ENCODE assay signal across 8 cellular contexts in the genomic region with DNA sequence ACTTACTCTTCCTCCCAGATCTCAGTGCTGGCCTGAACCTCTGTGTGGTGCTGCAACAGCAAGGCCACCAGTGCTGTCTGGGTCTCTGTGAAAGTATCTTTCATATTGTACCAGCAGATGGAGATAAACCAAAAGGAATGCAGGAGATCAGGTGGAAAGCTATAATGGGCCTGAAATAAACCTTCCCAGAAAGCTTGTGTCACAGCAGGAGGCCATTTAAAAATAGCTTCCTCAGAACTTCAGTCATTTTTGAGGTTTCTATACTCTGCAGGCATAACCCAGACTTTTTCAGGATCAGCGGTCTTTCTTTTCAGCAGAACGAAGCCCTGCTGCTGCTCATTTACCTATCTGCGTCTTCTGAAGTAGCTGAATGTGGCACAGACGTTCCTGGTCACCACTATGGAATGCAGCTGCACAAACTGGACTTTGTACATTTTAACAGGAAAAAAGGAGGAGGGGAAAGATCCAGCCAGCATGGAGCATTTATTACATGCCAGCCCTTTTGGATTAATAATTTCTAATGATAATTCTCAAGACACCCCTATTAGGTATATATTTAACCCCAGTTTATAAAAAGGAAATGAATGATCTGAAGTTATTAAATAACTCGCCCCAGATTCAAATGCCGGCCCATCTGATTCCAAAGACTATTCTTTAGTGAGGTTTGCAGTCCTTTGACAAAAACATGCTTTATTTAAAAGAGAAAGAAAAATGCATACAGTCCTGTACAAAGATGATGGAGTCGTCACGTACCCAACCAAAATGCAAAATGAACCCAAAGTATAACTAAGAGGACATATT.
A peak's percentile ranks its signal among the peaks of the same experiment; 100 is the strongest.
DNase-seq lines count a peak whose midpoint lies in the region; ATAC-seq and TF ChIP-seq lines count a peak whose summit lies in the region.

No MANE protein-coding gene starts in this region.

- TF ChIP-seq CTCF in Peyer's patch (IDR thresholded peaks at IDR 0.05), result peak; percentile 13 to 87 (median 58)
- no peak for TF ChIP-seq CTCF in coronary artery (IDR thresholded peaks at IDR 0.05)
- peak; percentile 45 for TF ChIP-seq CTCF in lower lobe of right lung (IDR thresholded peaks at IDR 0.05)
- TF ChIP-seq CTCF in uterus (IDR thresholded peaks at IDR 0.05), result peak; percentile 27 to 58 (median 48)

- H3K27me3 ChIP-seq in CD8-positive, alpha-beta memory T cell (ENCODE audit: insufficient read depth, low read length, poor library complexity, severe bottlenecking), result no peaks in the 10 kb centered on the region
- H3K27me3 ChIP-seq in Peyer's patch, result no peaks in the 10 kb centered on the region
- H3K27me3 ChIP-seq in lower lobe of right lung (ENCODE audit: low read depth), result no peaks in the 10 kb centered on the region
- no peaks in the 10 kb centered on the region for H3K27me3 ChIP-seq in uterus

- no peaks in the 10 kb centered on the region for H3K27me3 Mint-ChIP-seq in CD8-positive, alpha-beta memory T cell

- no peak overlapping the region for H3K4me3 ChIP-seq in CD8-positive, alpha-beta memory T cell (ENCODE audit: low read length)
- H3K4me3 ChIP-seq in Peyer's patch, result peak overlapping the region in 2 of 4 donors; percentile 35 to 37
- peak overlapping the region; percentile 29 for H3K4me3 ChIP-seq in coronary artery
- H3K4me3 ChIP-seq in lower lobe of right lung, result no peak overlapping the region
- H3K4me3 ChIP-seq in uterus, result no peak overlapping the region

- CTCF ChIA-PET in CD8-positive, alpha-beta memory T cell (lab: Charles Lee), result interaction anchor here (0.7 to 2.2 kb wide), 6 partner anchors 9 to 475 kb away, joined by 3 to 6 read pairs (median 4); no protein-coding TSS in a partner anchor

- H3K4me1 ChIP-seq in CD8-positive, alpha-beta memory T cell (ENCODE audit: insufficient read depth, low read length), result peaks cover 10% of the 10 kb centered on the region
- peaks cover 0 to 15% (median 0%) of the 10 kb centered on the region in 4 donors for H3K4me1 ChIP-seq in Peyer's patch
- H3K4me1 ChIP-seq in lower lobe of right lung, result no peaks in the 10 kb centered on the region
- H3K4me1 ChIP-seq in uterus, result no peaks in the 10 kb centered on the region

- peaks cover 0 to 16% (median 7%) of the 10 kb centered on the region in 3 donors for H3K36me3 Mint-ChIP-seq in CD8-positive, alpha-beta memory T cell

- peak; percentile 46 for ATAC-seq in GM18511 (IDR thresholded peaks at IDR 0.05; ENCODE audit: unreplicated experiment)
- peak; percentile 83 to 91 for ATAC-seq in lower lobe of right lung
- no peak for ATAC-seq in HG02610 (IDR thresholded peaks at IDR 0.05; ENCODE audit: unreplicated experiment)

- H3K9me3 Mint-ChIP-seq in CD8-positive, alpha-beta memory T cell, result no peaks in the 10 kb centered on the region

- intact Hi-C loops in lower lobe of right lung (cut with DNase I), result loop anchor here (10.0 kb wide), 1 partner anchor 384 kb away; no protein-coding TSS in a partner anchor
- intact Hi-C loops in uterus (cut with DNase I; ENCODE audit: low total_unique reads), result no loop called here

- POLR2A ChIA-PET in CD8-positive, alpha-beta memory T cell (lab: Charles Lee), result interaction anchor here (1.3 kb wide), 1 partner anchor 190 kb away, joined by 14 read pairs; no protein-coding TSS in a partner anchor

- peaks cover 9% of the 10 kb centered on the region for H3K36me3 ChIP-seq in CD8-positive, alpha-beta memory T cell (ENCODE audit: insufficient read depth, low read length)
- peaks cover 0 to 9% (median 0%) of the 10 kb centered on the region in 3 donors for H3K36me3 ChIP-seq in Peyer's patch
- peaks cover 16% of the 10 kb centered on the region for H3K36me3 ChIP-seq in lower lobe of right lung
- no peaks in the 10 kb centered on the region for H3K36me3 ChIP-seq in uterus

- DNase-seq in CD8-positive, alpha-beta memory T cell, result no peak
- DNase-seq in HK-2 (ENCODE audit: unreplicated experiment) (peak; percentile 69), Peyer's patch (peak in 1 of 3 donors; percentile 66), coronary artery (ENCODE audit: low spot score) (no peak), lower lobe of right lung (no peak), uterus (no peak)

- peak overlapping the region in 5 of 8 donors; percentile 40 to 78 (median 70) for H3K27ac Mint-ChIP-seq in CD8-positive, alpha-beta memory T cell

- TF ChIP-seq POLR2A in Peyer's patch (IDR thresholded peaks at IDR 0.05), result peak in 1 of 2 donors; percentile 11
- TF ChIP-seq POLR2A in uterus (IDR thresholded peaks at IDR 0.05), result no peak

- no peak overlapping the region for H3K4me3 Mint-ChIP-seq in CD8-positive, alpha-beta memory T cell

- peaks cover 11 to 46% (median 32%) of the 10 kb centered on the region in 3 donors for H3K4me1 Mint-ChIP-seq in CD8-positive, alpha-beta memory T cell

- no peak overlapping the region for H3K27ac ChIP-seq in CD8-positive, alpha-beta memory T cell (ENCODE audit: low read depth, low read length)
- H3K27ac ChIP-seq in Peyer's patch (peak overlapping the region in 3 of 4 donors; percentile 40 to 68 (median 61)), coronary artery (peak overlapping the region; percentile 58 to 60), lower lobe of right lung (no peak overlapping the region), uterus (no peak overlapping the region)

- no peaks in the 10 kb centered on the region for H3K9me3 ChIP-seq in CD8-positive, alpha-beta memory T cell (ENCODE audit: low read length)
- H3K9me3 ChIP-seq in Peyer's patch (no peaks in the 10 kb centered on the region), lower lobe of right lung (no peaks in the 10 kb centered on the region), uterus (no peaks in the 10 kb centered on the region)

Comparison
In these comparisons a context has a peak if more than half of its experiments do, and no peak if none do; other contexts are left out.
1. H3K27ac ChIP-seq: peak in Peyer's patch (3 of 4) and coronary artery (2 of 2); none in CD8-positive, alpha-beta memory T cell (single experiment), lower lobe of right lung (single experiment) and uterus (0 of 2).